ENCODE assay signal across 17 cellular contexts in genomic region chr4:125765936-125766335, GRCh38.
"Had no signal": no experiment of that assay in that cellular context is flagged by ENCODE, and none has a peak within 500 bp of the region (broad histone marks: within the 10 kb centered on the region; RNA-seq: fewer than 3 reads in every experiment).

No MANE protein-coding gene starts in this region.

- H3K4me3 ChIP-seq: cardiac muscle cell, heart right ventricle, tibial artery had no signal

- H3K27ac ChIP-seq: cardiac muscle cell, heart right ventricle, parathyroid adenoma, tibial artery, WERI-Rb-1 had no signal

- H3K4me3 Mint-ChIP-seq: memory B cell; nephron progenitor cell; stimulated activated naive CD8-positive, alpha-beta T cell treated with anti-CD3 and anti-CD28 coated beads, Interleukin-15, Interleukin-2, amounts not matched to agents 100 ng/mL and 50 ng/mL, for 24 hours had no signal

- H3K9me3 ChIP-seq: heart right ventricle, tibial artery had no signal

- H3K27me3 Mint-ChIP-seq: memory B cell; stimulated activated naive CD8-positive, alpha-beta T cell treated with anti-CD3 and anti-CD28 coated beads, Interleukin-15, Interleukin-2, amounts not matched to agents 100 ng/mL and 50 ng/mL, for 24 hours had no signal

- H3K9me3 Mint-ChIP-seq: nephron progenitor cell had no signal

- H3K36me3 ChIP-seq: cardiac muscle cell, heart right ventricle, tibial artery, WERI-Rb-1 had no signal

- H3K36me3 Mint-ChIP-seq: activated naive CD4-positive, alpha-beta T cell treated with anti-CD3 and anti-CD28 coated beads, Interleukin-2, amount 50 U/mL, for 72 hours; memory B cell had no signal

- H3K4me1 ChIP-seq: heart right ventricle, parathyroid adenoma, tibial artery had no signal

- DNase-seq: activated CD4-positive, alpha-beta T cell treated with anti-CD3 and anti-CD28 coated beads for 1 hour; activated gamma-delta T cell treated with Interleukin-2 at 50 U/mL for 16 hours; activated T-cell treated with anti-CD3 and anti-CD28 coated beads, Interleukin-2, amount 50 U/mL, for 1 hour; amniotic stem cell; heart right ventricle; left colon; nephron progenitor cell; right cardiac atrium; stimulated activated CD4-positive, alpha-beta T cell treated with anti-CD3 and anti-CD28 coated beads, Interleukin-12 subunit alpha, Interleukin-12 subunit beta, amount 100 ng/mL, for 4 hours; stimulated activated CD4-positive, alpha-beta T cell treated with anti-CD3 and anti-CD28 coated beads, Interleukin-4, amount 100 ng/mL, for 4 hours; tibial artery; WERI-Rb-1 had no signal

- H3K27ac Mint-ChIP-seq: activated naive CD4-positive, alpha-beta T cell treated with anti-CD3 and anti-CD28 coated beads, Interleukin-2, amount 50 U/mL, for 72 hours; memory B cell; nephron progenitor cell; stimulated activated naive CD8-positive, alpha-beta T cell treated with anti-CD3 and anti-CD28 coated beads, Interleukin-15, Interleukin-2, amounts not matched to agents 100 ng/mL and 50 ng/mL, for 24 hours had no signal

- ATAC-seq: activated naive CD4-positive, alpha-beta T cell treated with anti-CD3 and anti-CD28 coated beads, Interleukin-2, amount 50 U/mL, for 72 hours; heart right ventricle; left colon; right cardiac atrium had no signal

- H3K27me3 ChIP-seq: cardiac muscle cell, heart right ventricle, tibial artery had no signal

- H3K4me1 Mint-ChIP-seq: memory B cell, nephron progenitor cell had no signal
